8 cellular contexts compared by ENCODE assay signal in the genomic region with DNA sequence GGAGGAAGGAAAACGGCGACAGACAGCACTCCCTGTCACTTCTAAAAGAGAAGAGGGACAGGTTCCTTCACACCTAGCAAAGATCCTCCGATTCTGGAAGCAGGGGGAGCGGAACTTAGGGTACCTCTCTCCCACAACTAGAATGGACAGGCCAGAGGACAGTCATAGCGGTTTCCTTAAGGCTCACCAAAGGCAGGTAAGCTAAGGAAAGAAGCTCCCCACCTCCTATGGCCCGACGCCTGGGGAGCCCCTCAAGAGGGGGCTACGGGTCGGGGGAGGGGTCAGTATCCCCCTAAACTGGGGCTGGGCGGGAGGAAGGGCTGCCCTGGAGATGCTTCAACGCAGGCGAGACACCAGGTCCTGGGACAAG. TPM values are rescaled to one million over a fixed set of nuclear protein-coding genes. Genes with fewer than 3 reads are reported as not detected.
DNase-seq lines count a peak whose midpoint lies in the region; ATAC-seq and TF ChIP-seq lines count a peak whose summit lies in the region.

No MANE protein-coding gene starts in this region.

- intact Hi-C loops in left ventricle myocardium superior (cut with micrococcal nuclease) (no loop called here), spleen (cut with DNase I; ENCODE audit: low total_unique reads) (no loop called here)

- H3K4me3 ChIP-seq in GM23338 (peak overlapping the region; percentile 96), WERI-Rb-1 (ENCODE audit: low read depth, low read length) (peak overlapping the region; percentile 92), spleen (peak overlapping the region; percentile 92 to 99 (median 98))

- H3K4me1 Mint-ChIP-seq in GM23338: peaks cover 26% of the 10 kb centered on the region

- H2AFZ ChIP-seq in GM23338: 0 out of 2 replicates have a peak overlapping the region, but pooled peaks have one; percentile 86

- H3K27ac Mint-ChIP-seq in GM23338: peak overlapping the region; percentile 35

- TF ChIP-seq POLR2A in spleen (IDR thresholded peaks at IDR 0.05): peak in 1 of 3 donors; percentile 61

- H3K9me3 ChIP-seq in WERI-Rb-1 (ENCODE audit: severe bottlenecking) (peaks cover 4% of the 10 kb centered on the region), spleen (no peaks in the 10 kb centered on the region)

- no peaks in the 10 kb centered on the region for H3K36me3 ChIP-seq in GM23338 (ENCODE audit: insufficient read depth)
- H3K36me3 ChIP-seq in WERI-Rb-1: peaks cover 17% of the 10 kb centered on the region
- H3K36me3 ChIP-seq in spleen: peaks cover 0 to 33% (median 8%) of the 10 kb centered on the region in 6 donors

- peak; percentile 7 for ATAC-seq in GM23338
- peak; percentile 18 for ATAC-seq in left ventricle myocardium superior
- no peak for ATAC-seq in HG02885 (IDR thresholded peaks at IDR 0.05; ENCODE audit: poor library complexity, unreplicated experiment)

- peaks cover 12% of the 10 kb centered on the region; the same call in 1 of the 2 replicates for H3F3A ChIP-seq in GM23338 (replicated peaks; ENCODE audit: low read depth)

- peaks cover 16% of the 10 kb centered on the region for H3K27me3 Mint-ChIP-seq in GM23338 (ENCODE audit: insufficient read depth, low read depth, poor library complexity)

- TF ChIP-seq CTCF in GM23338 (conservative IDR thresholded peaks at IDR 0.05; ENCODE audit: low read depth in 2 of 2): no peak
- no peak for TF ChIP-seq CTCF in WERI-Rb-1 (IDR thresholded peaks at IDR 0.05; ENCODE audit: low read depth, low read length)
- TF ChIP-seq CTCF in spleen (IDR thresholded peaks at IDR 0.05 in 8 of 11, conservative IDR thresholded peaks at IDR 0.05 in 3 of 11): no peak

- peaks cover 2% of the 10 kb centered on the region; the same call in 1 of the 3 replicates for H3K36me3 Mint-ChIP-seq in GM23338 (ENCODE audit: low read depth)

- WGBS in spleen, 5 donors: 0% methylated on average over 6 to 12 of the region's 12 CpGs

- peaks cover 48% of the 10 kb centered on the region for H3K79me2 ChIP-seq in GM23338 (replicated peaks; ENCODE audit: insufficient read depth)

- H3K9me3 Mint-ChIP-seq in GM23338: no peaks in the 10 kb centered on the region

- H3K4me2 ChIP-seq in GM23338: peak overlapping the region; percentile 97

- H3K27ac ChIP-seq in GM23338 (ENCODE audit: low read depth): no peak overlapping the region
- peak overlapping the region; percentile 80 for H3K27ac ChIP-seq in WERI-Rb-1
- H3K27ac ChIP-seq in spleen: peak overlapping the region; percentile 79 to 95 (median 90)

- DNase-seq in GM23338 (ENCODE audit: low spot score) (no peak), WERI-Rb-1 (no peak), left ventricle myocardium superior (no peak), spleen (no peak), NCI-H1048 (lab: John Stamatoyannopoulos, UW) (no peak), putamen (ENCODE audit: low spot score) (no peak), HT-29 (ENCODE audit: low spot score) (no peak)

- H3K4me1 ChIP-seq in GM23338 (ENCODE audit: insufficient read depth): peaks cover 17% of the 10 kb centered on the region
- H3K4me1 ChIP-seq in spleen: peaks cover 28 to 62% (median 48%) of the 10 kb centered on the region in 6 donors

- H4K20me1 ChIP-seq in GM23338 (replicated peaks; ENCODE audit: insufficient read depth): peaks cover 25% of the 10 kb centered on the region

- H3K27me3 ChIP-seq in GM23338 (ENCODE audit: insufficient read depth) (no peaks in the 10 kb centered on the region), WERI-Rb-1 (ENCODE audit: insufficient read depth, low read depth, severe bottlenecking) (no peaks in the 10 kb centered on the region), spleen (replicated peaks in 1 of 7) (no peaks in the 10 kb centered on the region)

- H3K9me2 ChIP-seq in GM23338 (ENCODE audit: insufficient read depth): no peaks in the 10 kb centered on the region

- H3K4me3 Mint-ChIP-seq in GM23338: peak overlapping the region; percentile 89

TF ChIP-seq in GM23338, 12 proteins besides CTCF, POLR2A, EP300 and RAD21 (continues in another document):
- TF ChIP-seq EZH2phosphoT487 (IDR thresholded peaks at IDR 0.05; ENCODE audit: unreplicated experiment) (no peak), STAT1 (IDR thresholded peaks at IDR 0.05; ENCODE audit: unreplicated experiment) (no peak)

RNA-seq across cellular contexts. Expression of a gene that starts 0.3 kb away (rescaled TPM):
- total RNA-seq in GM23338 (2014; rRNA removed; shearing (Covaris generic)): 53.2 and 64.2 TPM in 2 replicates
- 23.9 and 28.2 TPM in 2 replicates for polyA plus RNA-seq in GM23338 (2016; fragmentation: Nextera tagmentation; extraction: Ambion mirVana)
- 47.1 TPM for total RNA-seq in left ventricle myocardium superior
- 100 to 1,000 TPM; 120 to 181 (median 148) TPM for total RNA-seq in spleen
- 100 to 1,000 TPM in 1 of 3 donors, 10 to 100 TPM in 2; 70.0 to 152 (median 89.2) TPM for polyA plus RNA-seq in spleen
- total RNA-seq in HT-29 (2014; rRNA removed; shearing (Covaris generic)): 127 and 141 TPM in 2 replicates

RNA-seq across cellular contexts. Expression of a gene that starts 26.4 kb away (rescaled TPM):
- total RNA-seq in GM23338 (2014; rRNA removed; shearing (Covaris generic)): 0.08 and 0.49 TPM in 2 replicates
- polyA plus RNA-seq in GM23338 (2016; fragmentation: Nextera tagmentation; extraction: Ambion mirVana): 0.05 and 0.08 TPM in 2 replicates
- 0.15 TPM for total RNA-seq in left ventricle myocardium superior
- total RNA-seq in spleen: under 1 TPM; 0.17 to 0.52 (median 0.26) TPM
- polyA plus RNA-seq in spleen: under 1 TPM; 0.14 to 0.32 (median 0.15) TPM
- not detected in 2 replicates for total RNA-seq in HT-29 (2014; rRNA removed; shearing (Covaris generic))

RNA-seq across cellular contexts. Expression of a gene that starts 30.8 kb away (rescaled TPM):
- total RNA-seq in GM23338 (2014; rRNA removed; shearing (Covaris generic)): not detected in 2 replicates
- polyA plus RNA-seq in GM23338 (2016; fragmentation: Nextera tagmentation; extraction: Ambion mirVana) (0.70 TPM in 1 of 2 replicates, not detected in the other), spleen (not detected)
- total RNA-seq in left ventricle myocardium superior (not detected), spleen (not detected)
- total RNA-seq in HT-29 (2014; rRNA removed; shearing (Covaris generic)): not detected in 2 replicates

RNA-seq across cellular contexts. Expression of a gene that starts 31.9 kb away (rescaled TPM):
- total RNA-seq in GM23338 (2014; rRNA removed; shearing (Covaris generic)): 0.52 TPM in 1 of 2 replicates, not detected in the other
- polyA plus RNA-seq in GM23338 (2016; fragmentation: Nextera tagmentation; extraction: Ambion mirVana) (0.26 and 0.31 TPM in 2 replicates), spleen (under 1 TPM; 0.11 to 0.17 (median 0.16) TPM)
- total RNA-seq in left ventricle myocardium superior (0.12 TPM), spleen (under 1 TPM in 1 of 7 donors, not detected in 6; 0.19 TPM)
- not detected in 2 replicates for total RNA-seq in HT-29 (2014; rRNA removed; shearing (Covaris generic))

RNA-seq across cellular contexts. Expression of a gene that starts 33.3 kb away (rescaled TPM):
- total RNA-seq in GM23338 (2014; rRNA removed; shearing (Covaris generic)): 25.2 and 44.5 TPM in 2 replicates
- polyA plus RNA-seq in GM23338 (2016; fragmentation: Nextera tagmentation; extraction: Ambion mirVana) (13.9 and 16.4 TPM in 2 replicates), spleen (100 to 1,000 TPM; 101 to 168 (median 145) TPM)
- total RNA-seq in left ventricle myocardium superior (26.1 TPM), spleen (10 to 100 TPM; 37.8 to 51.5 (median 47.1) TPM)
- 49.6 and 51.9 TPM in 2 replicates for total RNA-seq in HT-29 (2014; rRNA removed; shearing (Covaris generic))
